In genomic region chr11:26551186-26551801, GRCh38 we compare ENCODE assay signal across 14 cellular contexts. TPM values are rescaled to one million over a fixed set of nuclear protein-coding genes. Genes with fewer than 3 reads are reported as not detected.
DNase-seq lines count a peak whose midpoint lies in the region; ATAC-seq and TF ChIP-seq lines count a peak whose summit lies in the region.
"Had no signal": no experiment of that assay in that cellular context is flagged by ENCODE, and none has a peak within 500 bp of the region (broad histone marks: within the 10 kb centered on the region; RNA-seq: fewer than 3 reads in every experiment).

No MANE protein-coding gene starts in this region.

- 14 to 38% methylated on average over 1 of the region's 1 CpG for WGBS in body of pancreas, 2 donors

- no peaks in the 10 kb centered on the region for H3K79me2 ChIP-seq in DND-41 (ENCODE audit: insufficient read depth, low read length)

- H3K9me3 ChIP-seq in DND-41 (ENCODE audit: insufficient read depth, low read length, severe bottlenecking) = no peaks in the 10 kb centered on the region
- no peaks in the 10 kb centered on the region for H3K9me3 ChIP-seq in body of pancreas

- H3K27ac Mint-ChIP-seq in WTC11 = no peak overlapping the region
- H3K27ac Mint-ChIP-seq: GM23338 had no signal

- H3K36me3 ChIP-seq in DND-41 (ENCODE audit: insufficient read depth, low read length) = no peaks in the 10 kb centered on the region
- no peaks in the 10 kb centered on the region for H3K36me3 ChIP-seq in body of pancreas (replicated peaks in 1 of 2; ENCODE audit: insufficient read depth in 1 of 2, low read depth in 2 of 2)

- H3K4me2 ChIP-seq in DND-41 (ENCODE audit: insufficient read depth, low read length) = no peak overlapping the region
- H3K4me2 ChIP-seq: GM23338 had no signal

- no peaks in the 10 kb centered on the region for H3K9me3 Mint-ChIP-seq in WTC11
- H3K9me3 Mint-ChIP-seq: GM23338 had no signal

- ATAC-seq in DND-41 (ENCODE audit: insufficient read depth, low read depth) (no peak), body of pancreas (no peak), GM21447 (IDR thresholded peaks at IDR 0.05; ENCODE audit: unreplicated experiment) (no peak), WTC11 (no peak)
- ATAC-seq: activated T-cell treated with anti-CD3 and anti-CD28 coated beads, Interleukin-2, amount 50 U/mL, for 4 hours; GM23338 had no signal

- H2AFZ ChIP-seq in DND-41 (ENCODE audit: low read depth, low read length) = no peak overlapping the region
- H2AFZ ChIP-seq: GM23338 had no signal

- H3K4me3 ChIP-seq in DND-41 (ENCODE audit: low read depth in 1 of 2, low read length in 2 of 2) (no peak overlapping the region), body of pancreas (no peak overlapping the region)
- H3K4me3 ChIP-seq: GM23338 had no signal

- H4K20me1 ChIP-seq in DND-41 (ENCODE audit: insufficient read depth, low read length) = no peaks in the 10 kb centered on the region

- no peaks in the 10 kb centered on the region for H3K36me3 Mint-ChIP-seq in WTC11

- H3K27me3 ChIP-seq in DND-41 (ENCODE audit: insufficient read depth, low read length, poor library complexity) = no peaks in the 10 kb centered on the region
- no peaks in the 10 kb centered on the region for H3K27me3 ChIP-seq in body of pancreas

- CTCF ChIA-PET in WTC11 (lab: Charles Lee) = interaction anchor here (0.6 to 1.1 kb wide), 2 partner anchors 9 to 267 kb away, joined by 3 read pairs; no protein-coding TSS in a partner anchor

- TF ChIP-seq CTCF in DND-41 (IDR thresholded peaks at IDR 0.05; ENCODE audit: borderline replicate concordance, extremely low read depth, low read length, poor library complexity, severe bottlenecking) (peak; percentile 34), body of pancreas (IDR thresholded peaks at IDR 0.05) (peak in 6 of 7 experiments; percentile 15 to 34 (median 29)), WTC11 (IDR thresholded peaks at IDR 0.05) (no peak)

- H3K27me3 Mint-ChIP-seq in WTC11 (ENCODE audit: low read depth) = no peaks in the 10 kb centered on the region; the same call in 1 of the 2 replicates

- no peaks in the 10 kb centered on the region for H3K4me1 ChIP-seq in DND-41 (ENCODE audit: insufficient read depth, low read length)
- no peaks in the 10 kb centered on the region for H3K4me1 ChIP-seq in body of pancreas

- H3K9ac ChIP-seq in DND-41 (ENCODE audit: low read depth, low read length) = no peak overlapping the region

- DNase-seq in DND-41 (no peak), HT-29 (ENCODE audit: low spot score) (peak; percentile 53), body of pancreas (no peak), myocyte (ENCODE audit: low read depth) (peak; percentile 0), cerebellum (ENCODE audit: low spot score) (no peak), WTC11 (ENCODE audit: low spot score) (no peak), D341Med (ENCODE audit: low spot score) (no peak)
- DNase-seq: activated T-cell treated with anti-CD3 and anti-CD28 coated beads, Interleukin-2, amount 50 U/mL, for 4 hours; dermis blood vessel endothelial cell; NCI-H2081 treated with DMSO at 0.1 percent for 48 hours had no signal

- H3K27ac ChIP-seq in DND-41 (ENCODE audit: low read length) (no peak overlapping the region), body of pancreas (no peak overlapping the region)

- H3K4me1 Mint-ChIP-seq in WTC11 = 0 out of 2 replicates have a peak, but pooled peaks cover 5% of the 10 kb centered on the region

- POLR2A ChIA-PET in WTC11 (lab: Charles Lee) = interaction anchor here (0.7 kb wide), 1 partner anchor 28 kb away, joined by 3 read pairs; no protein-coding TSS in a partner anchor

- intact Hi-C loops in body of pancreas (cut with DNase I) = no loop called here

- H3K4me3 Mint-ChIP-seq in WTC11 = no peak overlapping the region
- H3K4me3 Mint-ChIP-seq: activated T-cell treated with anti-CD3 and anti-CD28 coated beads, Interleukin-2, amount 50 U/mL, for 4 hours; GM23338 had no signal

- TF ChIP-seq POLR2A in body of pancreas (IDR thresholded peaks at IDR 0.05) = no peak

TF ChIP-seq in WTC11, 78 proteins besides CTCF, POLR2A, EP300 and RAD21 (continues in another document):
- TF ChIP-seq FOXJ3 (CRISPR knock-in tag; IDR thresholded peaks at IDR 0.05; ENCODE audit: borderline replicate concordance) (no peak), FOXP4 (CRISPR knock-in tag; IDR thresholded peaks at IDR 0.05) (no peak), ZBTB21 (CRISPR knock-in tag; IDR thresholded peaks at IDR 0.05; ENCODE audit: borderline replicate concordance) (no peak), USF1 (CRISPR knock-in tag; IDR thresholded peaks at IDR 0.05) (no peak), ERG (CRISPR knock-in tag; IDR thresholded peaks at IDR 0.05) (no peak), ZNF219 (CRISPR knock-in tag; IDR thresholded peaks at IDR 0.05; ENCODE audit: borderline replicate concordance) (no peak), CREB1 (CRISPR knock-in tag; IDR thresholded peaks at IDR 0.05) (no peak), ZNF281 (CRISPR knock-in tag; IDR thresholded peaks at IDR 0.05) (no peak), MAX (CRISPR knock-in tag; IDR thresholded peaks at IDR 0.05) (no peak), KAT7 (CRISPR knock-in tag; IDR thresholded peaks at IDR 0.05; ENCODE audit: borderline replicate concordance) (no peak)

RNA-seq across cellular contexts. Expression of gene MUC15, which starts 20.8 kb away (rescaled TPM):
- 0.28 TPM in 1 of 2 replicates, not detected in the other for total RNA-seq in HT-29 (2014; rRNA removed; shearing (Covaris generic))
- total RNA-seq in body of pancreas (1 to 10 TPM; 8.0 to 9.2 TPM), myocyte (not detected in 2 replicates), cerebellum (not detected), WTC11 (2021) (not detected in 3 replicates)
- polyA plus RNA-seq in myocyte (2012) = not detected
- total RNA-seq: activated T-cell treated with anti-CD3 and anti-CD28 coated beads, Interleukin-2, amount 50 U/mL, for 4 hours; dermis blood vessel endothelial cell; GM23338; pulmonary artery endothelial cell; T-helper 2 cell treated with Interferon-gamma antibody and Interleukin-4, amounts not matched to agents 100 ng/mL and 5 ng/mL, for 36 hours had no signal
- polyA plus RNA-seq: GM23338 had no signal

Comparison
In these comparisons a context has a peak if more than half of its experiments do, and no peak if none do; other contexts are left out.
1. DNase-seq: peak in HT-29 (single experiment) and myocyte (single experiment); none in DND-41 (single experiment), body of pancreas (0 of 4), cerebellum (single experiment), WTC11 (single experiment) and D341Med (single experiment).